1 cellular context compared by ENCODE assay signal in the genomic region with DNA sequence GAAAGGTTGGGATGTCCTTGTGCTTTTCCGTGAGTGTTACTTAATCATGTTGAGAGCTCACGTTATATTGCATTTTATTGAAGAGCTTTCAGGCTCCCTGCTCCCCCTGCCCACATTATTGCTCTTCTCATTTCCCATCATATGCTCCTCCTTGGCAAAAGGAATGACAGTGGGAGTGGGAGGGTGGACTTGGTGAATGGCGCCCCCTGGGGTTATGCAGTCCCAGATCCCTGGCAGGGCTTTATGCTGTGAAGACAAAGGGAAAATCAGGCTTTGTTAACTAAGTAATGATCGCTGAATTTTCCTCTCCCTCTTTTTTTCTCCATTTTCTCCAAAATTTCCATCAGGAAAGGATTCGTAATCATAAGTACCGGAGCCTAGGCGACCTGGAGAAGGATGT.
TF ChIP-seq lines count a peak whose summit lies in the region.

No MANE protein-coding gene starts in this region.

TF ChIP-seq in GM12878, 131 proteins besides CTCF, POLR2A, EP300 and RAD21 (continued from another document):
- TF ChIP-seq USF1 (IDR thresholded peaks at IDR 0.05; ENCODE audit: borderline replicate concordance, extremely low read length, insufficient read depth, low read depth, low read length): no peak
- TF ChIP-seq SPI1 (IDR thresholded peaks at IDR 0.05; ENCODE audit: borderline replicate concordance, insufficient read depth, low read depth, low read length): no peak
- no peak for TF ChIP-seq RB1 (IDR thresholded peaks at IDR 0.05; ENCODE audit: borderline replicate concordance)
